Comparison of ENCODE assay signal across 18 cellular contexts in genomic region chr2:129757366-129757914, GRCh38.
DNase-seq lines count a peak whose midpoint lies in the region; ATAC-seq, FAIRE-seq and TF ChIP-seq lines count a peak whose summit lies in the region.
"Had no signal": no experiment of that assay in that cellular context is flagged by ENCODE, and none has a peak within 500 bp of the region (broad histone marks: within the 10 kb centered on the region; RNA-seq: fewer than 3 reads in every experiment).

No MANE protein-coding gene starts in this region.

- no peak for FAIRE-seq in H1 (lab: Jason Lieb, UNC)
- FAIRE-seq: GM12892, H54 had no signal

- no peak overlapping the region for H3K23ac ChIP-seq in H1 (ENCODE audit: insufficient read length)

- TF ChIP-seq EP300 in H1 (IDR thresholded peaks at IDR 0.05; ENCODE audit: borderline replicate concordance in 1 of 2, low read depth in 2 of 2, low read length in 2 of 2) = no peak

- H2AFZ ChIP-seq in H1 (ENCODE audit: low read length) (peak overlapping the region; percentile 28; the same call in 1 of the 2 replicates), mammary epithelial cell (ENCODE audit: low read depth, low read length) (no peak overlapping the region)

- H4K20me1 ChIP-seq in H1 (replicated peaks in 1 of 2; ENCODE audit: control insufficient read depth in 1 of 2, insufficient read depth in 2 of 2, low read length in 2 of 2) (peaks cover 0 to 7% of the 10 kb centered on the region in 2 experiments), mammary epithelial cell (ENCODE audit: insufficient read depth, low read length) (no peaks in the 10 kb centered on the region)

- WGBS in H1 (ENCODE audit: extremely low coverage in 1 of 2, insufficient coverage in 1 of 2, insufficient read length in 1 of 2, insufficient replicate concordance in 2 of 2, low coverage in 1 of 2, low lambda C conversion rate in 2 of 2, missing lambda C conversion rate in 1 of 2), 2 experiments = 92% methylated on average over 7 of the region's 9 CpGs; no CpG with 5 or more reads in 1 of the 2 experiments
- 73% methylated on average over 9 of the region's 9 CpGs for WGBS in mammary epithelial cell (ENCODE audit: low coverage, missing lambda C conversion rate)

- H2BK5ac ChIP-seq in H1 (ENCODE audit: low read depth, low read length) = peak overlapping the region; percentile 45; the same call in 1 of the 2 replicates

- H3K36me3 Mint-ChIP-seq in natural killer cell = no peaks in the 10 kb centered on the region
- H3K36me3 Mint-ChIP-seq in natural killer cell treated with Interleukin-12 subunit alpha and Interleukin-12 subunit beta and Interleukin-15 and Interleukin-18, amount 100 ng/mL, for 72 hours = no peaks in the 10 kb centered on the region
- H3K36me3 Mint-ChIP-seq in nephron (ENCODE audit: low read depth) = no peaks in the 10 kb centered on the region
- H3K36me3 Mint-ChIP-seq: CD14-positive monocyte had no signal

- H2AK5ac ChIP-seq in H1 (ENCODE audit: low read depth, low read length) = 0 out of 2 replicates have a peak overlapping the region, but pooled peaks have one; percentile 25

- CTCF ChIA-PET in H1 (lab: Charles Lee; ENCODE audit: partially characterized antibody) = interaction anchor here (0.6 to 3.2 kb wide), 8 partner anchors 9 to 366 kb away, joined by 3 to 12 read pairs (median 4); no protein-coding TSS in a partner anchor
- CTCF ChIA-PET in mammary epithelial cell (lab: Charles Lee; ENCODE audit: low non-redundant PET) = no interaction called here

- ATAC-seq in natural killer cell (no peak), HG03460 (IDR thresholded peaks at IDR 0.05; ENCODE audit: unreplicated experiment) (no peak)
- ATAC-seq in natural killer cell treated with Interleukin-12 subunit alpha and Interleukin-12 subunit beta and Interleukin-15 and Interleukin-18, amount 100 ng/mL, for 72 hours = no peak

- peaks cover 8% of the 10 kb centered on the region for H3K23me2 ChIP-seq in H1 (ENCODE audit: low read depth, low read length)

- intact Hi-C loops in natural killer cell (cut with micrococcal nuclease) = no loop called here
- intact Hi-C loops in mammary epithelial cell (cut with micrococcal nuclease) = no loop called here

- H3K18ac ChIP-seq in H1 (ENCODE audit: extremely low read depth, low read length) = peak overlapping the region; percentile 11; the same call in 1 of the 2 replicates

- 0 out of 2 replicates have a peak overlapping the region, but pooled peaks have one; percentile 5 for H2BK15ac ChIP-seq in H1 (ENCODE audit: low read length)

- POLR2A ChIA-PET in H1 (lab: Charles Lee; ENCODE audit: partially characterized antibody) = interaction anchor here (1.2 to 1.3 kb wide), 2 partner anchors 9 to 121 kb away, joined by 3 to 6 read pairs; no protein-coding TSS in a partner anchor

- BruUV-seq in mammary epithelial cell (replicated peaks; lab: Mats Ljungman, UMichigan) = no TSS peak

- H2BK12ac ChIP-seq in H1 (ENCODE audit: low read depth, low read length) = peak overlapping the region; percentile 69; the same call in 1 of the 2 replicates

- TF ChIP-seq RAD21 in H1 (IDR thresholded peaks at IDR 0.05 in 1 of 2, conservative IDR thresholded peaks at IDR 0.05 in 1 of 2; ENCODE audit: low read depth in 2 of 2, low read length in 2 of 2) = no peak

- H3K27me3 ChIP-seq in H1 (replicated peaks in 1 of 4; ENCODE audit: control insufficient read depth in 3 of 4, extremely low read depth in 1 of 4, insufficient read depth in 3 of 4, low read length in 3 of 4) = no peaks in the 10 kb centered on the region; a peak in 1 of 7 replicates
- no peaks in the 10 kb centered on the region for H3K27me3 ChIP-seq in mammary epithelial cell (ENCODE audit: insufficient read depth, low read length)
- H3K27me3 ChIP-seq: SJCRH30 had no signal

- H4K91ac ChIP-seq in H1 (replicated peaks; ENCODE audit: insufficient read length, low read length) = peak overlapping the region; percentile 57

- H3K4me1 Mint-ChIP-seq in natural killer cell = peaks cover 0 to 4% of the 10 kb centered on the region in 2 donors
- no peaks in the 10 kb centered on the region for H3K4me1 Mint-ChIP-seq in natural killer cell treated with Interleukin-12 subunit alpha and Interleukin-12 subunit beta and Interleukin-15 and Interleukin-18, amount 100 ng/mL, for 72 hours (ENCODE audit: low read depth in 2 of 2)
- H3K4me1 Mint-ChIP-seq in nephron = peaks cover 11% of the 10 kb centered on the region
- H3K4me1 Mint-ChIP-seq: CD14-positive monocyte had no signal

- no peaks in the 10 kb centered on the region for H3K9me3 ChIP-seq in H1 (ENCODE audit: insufficient read depth in 2 of 2, low read depth in 1 of 2, low read length in 1 of 2)
- no peaks in the 10 kb centered on the region for H3K9me3 ChIP-seq in mammary epithelial cell (replicated peaks; ENCODE audit: insufficient read depth, low read length)
- H3K9me3 ChIP-seq: SJCRH30 had no signal

- in situ Hi-C loops in mammary epithelial cell (cut with MboI; ENCODE audit: low sequenced_read_pairs in 2 of 2) = no loop called here

- no peak overlapping the region for H3K27ac Mint-ChIP-seq in natural killer cell
- no peak overlapping the region for H3K27ac Mint-ChIP-seq in natural killer cell treated with Interleukin-12 subunit alpha and Interleukin-12 subunit beta and Interleukin-15 and Interleukin-18, amount 100 ng/mL, for 72 hours
- peak overlapping the region; percentile 74 to 89 (median 79) for H3K27ac Mint-ChIP-seq in nephron

- TF ChIP-seq POLR2A in H1 (IDR thresholded peaks at IDR 0.05; ENCODE audit: control extremely low read depth in 1 of 2, low read depth in 2 of 2, low read length in 2 of 2) = no peak

- DNase-seq in natural killer cell = peak; percentile 1
- DNase-seq in natural killer cell treated with Interleukin-12 subunit alpha and Interleukin-12 subunit beta and Interleukin-15 and Interleukin-18, amount 100 ng/mL, for 72 hours (ENCODE audit: low spot score) = no peak
- no peak for DNase-seq in H1 (ENCODE audit: low read depth in 1 of 2, low spot score in 2 of 2)
- DNase-seq in mammary epithelial cell = no peak
- DNase-seq in NCI-H187 treated with DMSO at 0.1 percent for 48 hours (lab: John Stamatoyannopoulos, UW) = no peak
- DNase-seq: DMS 273 treated with DMSO at 0.1 percent for 48 hours; GF-D8; NCI-H1930; NCI-H2171; NCI-H446 treated with DMSO at 0.1 percent for 48 hours; NK-92 treated with Interleukin-12 subunit alpha and Interleukin-12 subunit beta, amount 100 ng/mL, for 24 hours; OCI-M1; SJCRH30 had no signal

- no peak overlapping the region for H3K27ac ChIP-seq in H1 (ENCODE audit: low read depth, low read length)
- no peak overlapping the region for H3K27ac ChIP-seq in mammary epithelial cell (ENCODE audit: insufficient read depth, low read depth, low read length)
- H3K27ac ChIP-seq: SJCRH30 had no signal

- H2BK20ac ChIP-seq in H1 (ENCODE audit: low read length) = peak overlapping the region; percentile 57; the same call in 1 of the 2 replicates

- H3K9ac ChIP-seq in H1 (replicated peaks in 1 of 4; ENCODE audit: extremely low read depth in 1 of 4, low read depth in 3 of 4, low read length in 3 of 4) (no peak overlapping the region), mammary epithelial cell (ENCODE audit: insufficient read depth, low read length) (no peak overlapping the region)

- no peak overlapping the region for H3K4me3 ChIP-seq in H1 (ENCODE audit: extremely low read depth in 1 of 4, insufficient read depth in 2 of 4, low read depth in 3 of 4, low read length in 4 of 4)
- H3K4me3 ChIP-seq in mammary epithelial cell (replicated peaks in 1 of 3; ENCODE audit: insufficient read depth in 1 of 3, low read depth in 2 of 3, low read length in 3 of 3) = no peak overlapping the region
- H3K4me3 ChIP-seq: SJCRH30 had no signal

- peak overlapping the region; percentile 25 for H2BK120ac ChIP-seq in H1 (replicated peaks; ENCODE audit: low read depth, low read length)

- H3K79me1 ChIP-seq in H1 (ENCODE audit: low read depth, low read length) = no peaks in the 10 kb centered on the region

- H3K4me1 ChIP-seq in H1 (replicated peaks in 1 of 4; ENCODE audit: control insufficient read depth in 3 of 4, insufficient read depth in 4 of 4, low read length in 3 of 4) (peaks cover 5 to 17% (median 12%) of the 10 kb centered on the region in 4 experiments), mammary epithelial cell (ENCODE audit: insufficient read depth, low read length) (no peaks in the 10 kb centered on the region)
- H3K4me1 ChIP-seq: SJCRH30 had no signal

- peak overlapping the region; percentile 24 for H3K4ac ChIP-seq in H1 (replicated peaks; ENCODE audit: insufficient read length, low read depth, low read length)

- no peak overlapping the region for H3K4me3 Mint-ChIP-seq in natural killer cell
- H3K4me3 Mint-ChIP-seq in natural killer cell treated with Interleukin-12 subunit alpha and Interleukin-12 subunit beta and Interleukin-15 and Interleukin-18, amount 100 ng/mL, for 72 hours = no peak overlapping the region
- H3K4me3 Mint-ChIP-seq in nephron = no peak overlapping the region
- H3K4me3 Mint-ChIP-seq: CD14-positive monocyte had no signal

- H3K4me2 ChIP-seq in H1 (ENCODE audit: insufficient read depth in 1 of 2, low read depth in 2 of 2, low read length in 2 of 2) (peak overlapping the region; percentile 3 to 30; a peak in 2 of 4 replicates), mammary epithelial cell (ENCODE audit: insufficient read depth, low read depth, low read length) (no peak overlapping the region)

- dilution Hi-C loops in mammary epithelial cell (cut with HindIII; ENCODE audit: low sequenced_read_pairs) = no loop called here

- no peaks in the 10 kb centered on the region for H3K9me3 Mint-ChIP-seq in natural killer cell
- H3K9me3 Mint-ChIP-seq in natural killer cell treated with Interleukin-12 subunit alpha and Interleukin-12 subunit beta and Interleukin-15 and Interleukin-18, amount 100 ng/mL, for 72 hours = no peaks in the 10 kb centered on the region
- H3K9me3 Mint-ChIP-seq in nephron = no peaks in the 10 kb centered on the region

- no peaks in the 10 kb centered on the region for H3K79me2 ChIP-seq in H1 (ENCODE audit: control insufficient read depth in 1 of 2, insufficient read depth in 2 of 2, low read length in 2 of 2)
- no peaks in the 10 kb centered on the region for H3K79me2 ChIP-seq in mammary epithelial cell (ENCODE audit: insufficient read depth, low read length)

- H4K8ac ChIP-seq in H1 (ENCODE audit: extremely low read depth, insufficient read depth, low read length) = no peak overlapping the region; the same call in 1 of the 2 replicates

- TF ChIP-seq CTCF in natural killer cell (IDR thresholded peaks at IDR 0.05) (no peak), H1 (IDR thresholded peaks at IDR 0.05; ENCODE audit: control extremely low read depth in 1 of 3, insufficient read depth in 1 of 3, low read depth in 1 of 3, low read length in 3 of 3) (no peak), nephron (IDR thresholded peaks at IDR 0.05; ENCODE audit: unreplicated experiment in 3 of 3) (no peak), mammary epithelial cell (conservative IDR thresholded peaks at IDR 0.05 in 1 of 2, IDR thresholded peaks at IDR 0.05 in 1 of 2; ENCODE audit: extremely low read depth in 1 of 2, insufficient read depth in 1 of 2, low read depth in 1 of 2, low read length in 2 of 2) (no peak)

- H3K56ac ChIP-seq in H1 (replicated peaks; ENCODE audit: insufficient read length, low read depth, low read length) = no peak overlapping the region

- H3K27me3 Mint-ChIP-seq in natural killer cell (ENCODE audit: low read depth in 2 of 2) = peaks cover 3 to 7% of the 10 kb centered on the region in 2 donors
- H3K27me3 Mint-ChIP-seq in natural killer cell treated with Interleukin-12 subunit alpha and Interleukin-12 subunit beta and Interleukin-15 and Interleukin-18, amount 100 ng/mL, for 72 hours = peaks cover 0 to 9% of the 10 kb centered on the region in 2 donors
- no peaks in the 10 kb centered on the region for H3K27me3 Mint-ChIP-seq in nephron (ENCODE audit: low read depth)

- H3K14ac ChIP-seq in H1 (ENCODE audit: insufficient read length) = no peak overlapping the region

- H4K5ac ChIP-seq in H1 (ENCODE audit: insufficient read length, low read depth, low read length) = no peak overlapping the region

- no peaks in the 10 kb centered on the region for H3K36me3 ChIP-seq in H1 (ENCODE audit: control insufficient read depth in 2 of 4, insufficient read depth in 4 of 4, low read length in 3 of 4)
- H3K36me3 ChIP-seq in mammary epithelial cell (ENCODE audit: insufficient read depth, low read length) = no peaks in the 10 kb centered on the region
- H3K36me3 ChIP-seq: SJCRH30 had no signal

Comparison
In these comparisons a context has a peak if more than half of its experiments do, and no peak if none do; other contexts are left out.
1. H3K27ac Mint-ChIP-seq: peak in nephron (3 of 3); none in natural killer cell (0 of 2) and natural killer cell treated with Interleukin-12 subunit alpha and Interleukin-12 subunit beta and Interleukin-15 and Interleukin-18, amount 100 ng/mL, for 72 hours (0 of 2).